Comparison of ENCODE assay signal across 9 cellular contexts in the genomic region with DNA sequence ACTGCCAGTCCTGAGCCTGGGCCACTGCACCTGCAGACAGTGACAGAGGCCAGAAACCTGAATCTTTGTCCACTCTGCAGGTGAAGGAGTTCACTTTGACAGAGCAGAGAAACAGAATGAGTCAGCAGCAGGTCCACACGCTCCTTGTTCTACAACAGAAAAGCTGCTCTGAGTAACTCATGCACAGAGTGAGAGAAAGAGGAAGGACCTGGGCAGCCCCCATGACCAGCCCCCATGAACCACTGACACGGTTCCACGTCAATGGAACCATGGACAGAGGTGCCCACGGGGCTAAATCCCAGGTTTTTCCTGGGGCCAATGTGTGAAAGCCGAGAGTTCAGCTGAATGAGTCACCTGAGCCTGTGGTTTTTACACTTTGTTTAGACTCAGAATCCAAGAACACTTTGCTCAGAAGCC. TPM values are rescaled to one million over a fixed set of nuclear protein-coding genes. Genes with fewer than 3 reads are reported as not detected.
DNase-seq lines count a peak whose midpoint lies in the region; ATAC-seq, FAIRE-seq and TF ChIP-seq lines count a peak whose summit lies in the region.
"Had no signal": no experiment of that assay in that cellular context is flagged by ENCODE, and none has a peak within 500 bp of the region (broad histone marks: within the 10 kb centered on the region; RNA-seq: fewer than 3 reads in every experiment).

No MANE protein-coding gene starts in this region.

- no peaks in the 10 kb centered on the region for H3K36me3 Mint-ChIP-seq in T-helper 2 cell treated with Interferon-gamma antibody and Interleukin-4, amounts not matched to agents 5 μg/mL and 100 μg/mL, for 36 hours (ENCODE audit: low read depth)

- H3K9me3 Mint-ChIP-seq in T-helper 2 cell treated with Interferon-gamma antibody and Interleukin-4, amounts not matched to agents 5 μg/mL and 100 μg/mL, for 36 hours: no peaks in the 10 kb centered on the region

- no peak overlapping the region for H3K4me3 Mint-ChIP-seq in T-helper 2 cell treated with Interferon-gamma antibody and Interleukin-4, amounts not matched to agents 5 μg/mL and 100 μg/mL, for 36 hours

- FAIRE-seq in HTR-8/SVneo (lab: Jason Lieb, UNC) (no peak), keratinocyte (lab: Jason Lieb, UNC) (peak; percentile 78)

- in situ Hi-C loops in GM23248 (cut with MboI): no loop called here

- H4K20me1 ChIP-seq in GM23248 (ENCODE audit: insufficient read depth): no peaks in the 10 kb centered on the region
- H4K20me1 ChIP-seq in keratinocyte (ENCODE audit: control insufficient read depth, extremely low read depth, insufficient read depth, low read length): no peaks in the 10 kb centered on the region

- H3K9me1 ChIP-seq in keratinocyte (ENCODE audit: control insufficient read depth, extremely low read depth, insufficient read depth, low read length): no peaks in the 10 kb centered on the region

- no peak overlapping the region for H3K27ac ChIP-seq in GM23248
- H3K27ac ChIP-seq in keratinocyte (ENCODE audit: control insufficient read depth, insufficient read depth, low read length): no peak overlapping the region
- no peak overlapping the region for H3K27ac ChIP-seq in esophagus squamous epithelium
- H3K27ac ChIP-seq: skin epidermis had no signal

- H3K4me2 ChIP-seq in GM23248 (ENCODE audit: unreplicated experiment) (no peak overlapping the region), keratinocyte (ENCODE audit: control insufficient read depth, extremely low read depth, insufficient read depth, low read depth, low read length) (peak overlapping the region; percentile 1)

- TF ChIP-seq POLR2A in esophagus squamous epithelium (IDR thresholded peaks at IDR 0.05): no peak

- H3K27me3 ChIP-seq in GM23248 (replicated peaks; ENCODE audit: insufficient read depth): no peaks in the 10 kb centered on the region; the same call in 1 of the 2 replicates
- H3K27me3 ChIP-seq in keratinocyte (ENCODE audit: control insufficient read depth, extremely low read depth, insufficient read depth, low read length): no peaks in the 10 kb centered on the region
- peaks cover 0 to 3% (median 0%) of the 10 kb centered on the region in 4 donors for H3K27me3 ChIP-seq in esophagus squamous epithelium

- peak; percentile 76 for ATAC-seq in GM18517 (IDR thresholded peaks at IDR 0.05; ENCODE audit: unreplicated experiment)
- ATAC-seq in left lobe of liver: no peak
- ATAC-seq in omental fat pad (ENCODE audit: low FRiP score): no peak

- intact Hi-C loops in esophagus squamous epithelium (cut with DNase I): no loop called here

- H3K36me3 ChIP-seq in GM23248 (ENCODE audit: low read depth) (no peaks in the 10 kb centered on the region), keratinocyte (ENCODE audit: control insufficient read depth in 2 of 2, extremely low read depth in 1 of 2, insufficient read depth in 2 of 2, low read length in 2 of 2) (no peaks in the 10 kb centered on the region), esophagus squamous epithelium (no peaks in the 10 kb centered on the region)

- H3K9me3 ChIP-seq in GM23248 (ENCODE audit: low read depth) (no peaks in the 10 kb centered on the region), keratinocyte (ENCODE audit: control insufficient read depth, low read depth, low read length) (no peaks in the 10 kb centered on the region), esophagus squamous epithelium (no peaks in the 10 kb centered on the region)

- 60 to 65% methylated on average over 5 of the region's 5 CpGs for WGBS in GM23248 (ENCODE audit: low coverage in 1 of 2, low lambda C conversion rate in 2 of 2, missing lambda C conversion rate in 2 of 2), 2 experiments
- 24 to 55% methylated on average over 4 to 5 of the region's 5 CpGs for WGBS in esophagus squamous epithelium, 2 donors

- TF ChIP-seq CTCF in keratinocyte (optimal IDR thresholded peaks at IDR 0.05 in 1 of 3, IDR thresholded peaks at IDR 0.05 in 1 of 3, conservative IDR thresholded peaks at IDR 0.05 in 1 of 3; ENCODE audit: extremely low read depth in 1 of 3, insufficient read depth in 2 of 3, low read length in 3 of 3) (no peak), omental fat pad (IDR thresholded peaks at IDR 0.05) (no peak), esophagus squamous epithelium (IDR thresholded peaks at IDR 0.05) (no peak)

- H3F3A ChIP-seq in GM23248 (ENCODE audit: insufficient read depth): no peaks in the 10 kb centered on the region

- dilution Hi-C loops in keratinocyte (cut with MboI; ENCODE audit: extremely low pct_ligation_motif_present, low sequenced_read_pairs): no loop called here

- no peak overlapping the region for H2AFZ ChIP-seq in GM23248
- H2AFZ ChIP-seq in keratinocyte (ENCODE audit: control insufficient read depth, low read length): no peak overlapping the region

- no peaks in the 10 kb centered on the region for H3K79me2 ChIP-seq in GM23248 (ENCODE audit: insufficient read depth)
- H3K79me2 ChIP-seq in keratinocyte (ENCODE audit: control insufficient read depth, insufficient read depth, low read length): no peaks in the 10 kb centered on the region

- no peak overlapping the region for H3K27ac Mint-ChIP-seq in T-helper 2 cell treated with Interferon-gamma antibody and Interleukin-4, amounts not matched to agents 5 μg/mL and 100 μg/mL, for 36 hours

- DNase-seq in GM23248 (peak; percentile 42), HTR-8/SVneo (ENCODE audit: insufficient read length, low spot score) (peak; percentile 23), keratinocyte (ENCODE audit: low read depth, low spot score) (peak; percentile 15), left lobe of liver (ENCODE audit: low spot score) (no peak), omental fat pad (ENCODE audit: low spot score) (no peak), esophagus squamous epithelium (lab: John Stamatoyannopoulos, UW) (no peak)
- DNase-seq in T-helper 2 cell treated with Interferon-gamma antibody and Interleukin-4, amounts not matched to agents 5 μg/mL and 100 μg/mL, for 36 hours (ENCODE audit: low spot score): no peak

- H3K9me2 ChIP-seq in GM23248 (ENCODE audit: insufficient read depth): no peaks in the 10 kb centered on the region

- H3K27me3 Mint-ChIP-seq in T-helper 2 cell treated with Interferon-gamma antibody and Interleukin-4, amounts not matched to agents 5 μg/mL and 100 μg/mL, for 36 hours (ENCODE audit: low read depth): no peaks in the 10 kb centered on the region

- no peaks in the 10 kb centered on the region for H3K4me1 Mint-ChIP-seq in T-helper 2 cell treated with Interferon-gamma antibody and Interleukin-4, amounts not matched to agents 5 μg/mL and 100 μg/mL, for 36 hours (ENCODE audit: low read depth)

- H3K9ac ChIP-seq in GM23248 (no peak overlapping the region), keratinocyte (ENCODE audit: control insufficient read depth, extremely low read depth, insufficient read depth, low read length) (no peak overlapping the region)

- H3K4me3 ChIP-seq in GM23248 (no peak overlapping the region), keratinocyte (ENCODE audit: control insufficient read depth in 2 of 3, extremely low read depth in 1 of 3, insufficient read depth in 2 of 3, low read depth in 1 of 3, low read length in 3 of 3) (no peak overlapping the region), esophagus squamous epithelium (no peak overlapping the region)
- H3K4me3 ChIP-seq: skin epidermis had no signal

- H3K4me1 ChIP-seq in GM23248 (ENCODE audit: insufficient read depth) (no peaks in the 10 kb centered on the region), keratinocyte (ENCODE audit: control insufficient read depth, extremely low read depth, insufficient read depth, low read length) (peaks cover 14% of the 10 kb centered on the region), esophagus squamous epithelium (no peaks in the 10 kb centered on the region)

RNA-seq across cellular contexts. Expression of a gene that starts 40.8 kb away (rescaled TPM):
- total RNA-seq in GM23248 (2014; rRNA removed; shearing (Covaris generic)): 59.3 and 65.5 TPM in 2 replicates
- 52.0 and 54.5 TPM in 2 replicates for polyA plus RNA-seq in GM23248 (2016; fragmentation: Nextera tagmentation; extraction: Ambion mirVana)
- 64.4 to 116 TPM (median 76.0 TPM) in 3 replicates for polyA plus RNA-seq in keratinocyte
- polyA plus RNA-seq in keratinocyte (2011; ENCODE audit: low read depth): 23.8 TPM
- polyA plus RNA-seq in keratinocyte (2011; cell fraction: cytosol; rRNA removed): 65.8 and 80.6 TPM in 2 replicates
- 92.7 and 95.9 TPM in 2 replicates for polyA plus RNA-seq in keratinocyte (2011; cell fraction: nucleus; rRNA removed)
- 37.8 and 86.0 TPM in 2 replicates for polyA plus RNA-seq in keratinocyte (2012; ENCODE audit: low replicate concordance)
- polyA minus RNA-seq in keratinocyte: 78.7 to 223 TPM (median 113 TPM) in 3 replicates
- 139 TPM for polyA minus RNA-seq in keratinocyte (2011; cell fraction: cytosol; rRNA and poly(A)+ RNA removed)
- polyA minus RNA-seq in keratinocyte (2011; cell fraction: nucleus; rRNA and poly(A)+ RNA removed): 72.5 and 86.6 TPM in 2 replicates
- 5.8 TPM for total RNA-seq in left lobe of liver
- 10 to 100 TPM; 29.4 to 58.6 (median 46.2) TPM for total RNA-seq in omental fat pad
- 10 to 100 TPM; 41.8 to 55.9 (median 47.1) TPM for total RNA-seq in esophagus squamous epithelium

Comparison
In these comparisons a context has a peak if more than half of its experiments do, and no peak if none do; other contexts are left out.
1. DNase-seq: peak in GM23248 (single experiment), HTR-8/SVneo (single experiment) and keratinocyte (single experiment); none in T-helper 2 cell treated with Interferon-gamma antibody and Interleukin-4, amounts not matched to agents 5 μg/mL and 100 μg/mL, for 36 hours (single experiment), left lobe of liver (single experiment), omental fat pad (single experiment) and esophagus squamous epithelium (single experiment).